ENCODE assay signal across 8 cellular contexts in the genomic region with DNA sequence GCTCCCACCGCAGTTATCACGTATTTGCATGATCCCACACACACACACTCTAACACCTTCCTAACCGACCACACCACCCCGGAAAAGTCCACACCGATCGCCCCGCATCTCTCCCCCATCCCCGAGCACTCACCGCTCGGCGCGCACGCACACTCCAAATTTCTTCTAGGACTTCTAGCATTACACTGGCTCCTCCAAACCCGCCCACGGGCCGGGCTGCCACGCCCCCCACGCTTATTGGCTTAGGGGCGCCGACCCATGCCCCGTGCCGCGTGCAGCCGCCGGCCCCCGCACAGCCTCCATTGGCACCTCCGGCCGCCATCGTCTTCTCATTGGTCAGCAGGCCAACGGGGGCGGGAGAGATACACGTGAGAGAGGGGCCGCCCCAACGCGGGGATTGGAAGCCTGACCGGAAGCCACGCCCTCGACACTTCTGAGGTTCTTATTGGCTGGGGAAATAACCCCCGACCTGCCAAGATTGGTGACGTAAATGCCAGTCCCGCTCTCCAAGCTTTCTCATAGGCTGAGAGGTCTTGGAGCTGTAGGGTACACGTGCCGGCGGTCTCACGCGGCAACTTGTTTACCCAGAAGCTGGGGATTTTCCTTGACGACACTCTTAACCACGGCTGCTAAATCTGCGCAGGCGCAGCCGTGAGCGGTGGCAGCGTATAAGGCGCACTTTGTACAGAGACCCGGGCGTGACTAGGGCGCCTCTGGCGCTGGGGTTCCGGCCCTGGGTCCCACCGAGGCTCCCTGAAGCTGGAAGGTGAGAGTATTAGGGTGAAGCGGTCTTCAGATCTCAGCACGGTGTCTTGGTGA.
DNase-seq lines count a peak whose midpoint lies in the region; ATAC-seq and TF ChIP-seq lines count a peak whose summit lies in the region.

No MANE protein-coding gene starts in this region.

- peak overlapping the region; percentile 61 for H3K4me3 ChIP-seq in WI38 (ENCODE audit: low read depth, low read length)

- peak; percentile 99 for DNase-seq in AG08395 (ENCODE audit: low spot score)
- DNase-seq in NCI-H2196 treated with DMSO at 0.1 percent for 48 hours (lab: John Stamatoyannopoulos, UW; ENCODE audit: unreplicated experiment) = peak; percentile 93
- peak; percentile 100 for DNase-seq in central memory CD4-positive, alpha-beta T cell
- DNase-seq in iris pigment epithelial cell (ENCODE audit: low read depth) = peak; percentile 100
- DNase-seq in stimulated activated CD4-positive, alpha-beta T cell treated with anti-CD3 and anti-CD28 coated beads, Interleukin-12 subunit alpha, Interleukin-12 subunit beta, amount 100 ng/mL, for 24 hours (ENCODE audit: low read depth in 2 of 2) = peak; percentile 100

- TF ChIP-seq CTCF in WI38 (IDR thresholded peaks at IDR 0.05; ENCODE audit: low read depth, low read length) = no peak

- ATAC-seq in GM18873 (IDR thresholded peaks at IDR 0.05; ENCODE audit: low FRiP score, unreplicated experiment) (peak; percentile 82), HG03135 (IDR thresholded peaks at IDR 0.05; ENCODE audit: unreplicated experiment) (peak; percentile 70)

Comparison
In these comparisons a context has a peak if more than half of its experiments do, and no peak if none do; other contexts are left out.
1. Peak in every context shown above with its lines: DNase-seq, ATAC-seq and H3K4me3 ChIP-seq.